ENCODE assay signal across 8 cellular contexts in genomic region chr14:89304972-89305703, GRCh38.
DNase-seq lines count a peak whose midpoint lies in the region; ATAC-seq and TF ChIP-seq lines count a peak whose summit lies in the region.

No MANE protein-coding gene starts in this region.

- H3K36me3 ChIP-seq in SU-DHL-6 (ENCODE audit: low read length) (no peaks in the 10 kb centered on the region), gastrocnemius medialis (no peaks in the 10 kb centered on the region)

- peaks cover 78 to 80% of the 10 kb centered on the region in 2 donors for H3K4me1 ChIP-seq in gastrocnemius medialis

- H3K27me3 Mint-ChIP-seq in CD4-positive, alpha-beta T cell: no peaks in the 10 kb centered on the region

- H3K27ac Mint-ChIP-seq in CD4-positive, alpha-beta T cell: peak overlapping the region; percentile 97

- peaks cover 65% of the 10 kb centered on the region for H3F3A ChIP-seq in SU-DHL-6 (ENCODE audit: insufficient read depth)

- DNase-seq in CD4-positive, alpha-beta T cell: no peak
- DNase-seq in fibroblast of villous mesenchyme (ENCODE audit: low read depth) (peak; percentile 91), gastrocnemius medialis (no peak), NCI-H2171 (lab: John Stamatoyannopoulos, UW) (no peak), left lobe of liver (ENCODE audit: low spot score) (no peak)

- no peaks in the 10 kb centered on the region for H3K9me3 ChIP-seq in CD4-positive, alpha-beta T cell (ENCODE audit: control insufficient read depth, low read length)
- H3K9me3 ChIP-seq in SU-DHL-6 (ENCODE audit: insufficient read depth, low read length) (no peaks in the 10 kb centered on the region), gastrocnemius medialis (no peaks in the 10 kb centered on the region)

- H3K4me1 Mint-ChIP-seq in CD4-positive, alpha-beta T cell (ENCODE audit: low read depth): peaks cover 67% of the 10 kb centered on the region

- peaks cover 26% of the 10 kb centered on the region for H3K36me3 Mint-ChIP-seq in CD4-positive, alpha-beta T cell (ENCODE audit: low read depth)

- H3K9me3 Mint-ChIP-seq in CD4-positive, alpha-beta T cell: no peaks in the 10 kb centered on the region

- intact Hi-C loops in CD4-positive, alpha-beta T cell (cut with DNase I, micrococcal nuclease): loop anchor here in 1 of 2 experiments (2.0 kb wide), 2 partner anchors 60 to 112 kb away; partner anchors contain the start of gene FOXN3
- intact Hi-C loops in gastrocnemius medialis (cut with DNase I; ENCODE audit: low total_unique reads): loop anchor here (1.0 to 5.0 kb wide), 4 partner anchors 37 to 119 kb away; partner anchors contain the start of gene FOXN3

- H3K9ac ChIP-seq in SU-DHL-6 (ENCODE audit: low read length): peak overlapping the region; percentile 64

- CTCF ChIA-PET in CD4-positive, alpha-beta T cell (lab: Charles Lee): no interaction called here

- H3K4me3 ChIP-seq in SU-DHL-6 (ENCODE audit: insufficient read depth, low read length, poor library complexity, severe bottlenecking) (peak overlapping the region; percentile 50), fibroblast of villous mesenchyme (ENCODE audit: low read depth, low read length) (no peak overlapping the region), gastrocnemius medialis (no peak overlapping the region)

- TF ChIP-seq POLR2A in gastrocnemius medialis (IDR thresholded peaks at IDR 0.05): no peak

- no peaks in the 10 kb centered on the region for H4K20me1 ChIP-seq in SU-DHL-6 (ENCODE audit: low read depth, low read length)

- no peak overlapping the region for H2AFZ ChIP-seq in SU-DHL-6 (ENCODE audit: low read depth, low read length, severe bottlenecking)

- no peaks in the 10 kb centered on the region for H3K9me2 ChIP-seq in SU-DHL-6 (replicated peaks; ENCODE audit: insufficient read depth, low read length)

- H3K4me2 ChIP-seq in SU-DHL-6 (ENCODE audit: low read depth, low read length, poor library complexity, severe bottlenecking): peak overlapping the region; percentile 96

- peak overlapping the region; percentile 39 for H3K4me3 Mint-ChIP-seq in CD4-positive, alpha-beta T cell

- H3K27ac ChIP-seq in CD4-positive, alpha-beta T cell (ENCODE audit: low read depth, low read length): peak overlapping the region; percentile 52
- peak overlapping the region; percentile 97 for H3K27ac ChIP-seq in SU-DHL-6 (ENCODE audit: low read depth, low read length)
- peak overlapping the region; percentile 90 to 95 (median 92) for H3K27ac ChIP-seq in gastrocnemius medialis

- peaks cover 68% of the 10 kb centered on the region for H3K79me2 ChIP-seq in SU-DHL-6 (ENCODE audit: insufficient read depth, low read length)

- peak; percentile 48 for ATAC-seq in CD4-positive, alpha-beta T cell (ENCODE audit: poor library complexity)
- peak; percentile 46 for ATAC-seq in GM19023 (IDR thresholded peaks at IDR 0.05; ENCODE audit: unreplicated experiment)
- peak; percentile 45 for ATAC-seq in HG03159 (IDR thresholded peaks at IDR 0.05; ENCODE audit: unreplicated experiment)
- peak in 1 of 2 donors; percentile 44 for ATAC-seq in gastrocnemius medialis
- no peak for ATAC-seq in left lobe of liver

- POLR2A ChIA-PET in CD4-positive, alpha-beta T cell (lab: Charles Lee): interaction anchor here (1.1 kb wide), 1 partner anchor 9 kb away, joined by 3 read pairs; no protein-coding TSS in a partner anchor

- no peak for TF ChIP-seq CTCF in CD4-positive, alpha-beta T cell (IDR thresholded peaks at IDR 0.05)
- TF ChIP-seq CTCF in SU-DHL-6 (IDR thresholded peaks at IDR 0.05; ENCODE audit: insufficient read depth, low read length, poor library complexity, severe bottlenecking) (no peak), fibroblast of villous mesenchyme (IDR thresholded peaks at IDR 0.05; ENCODE audit: insufficient read depth, low read depth, low read length) (no peak), gastrocnemius medialis (IDR thresholded peaks at IDR 0.05 in 4 of 5, conservative IDR thresholded peaks at IDR 0.05 in 1 of 5) (peak in 2 of 5 experiments; percentile 14 to 18)

- in situ Hi-C loops in gastrocnemius medialis (cut with MboI; ENCODE audit: low sequenced_read_pairs in 4 of 4): no loop called here

- H3K27me3 ChIP-seq in CD4-positive, alpha-beta T cell (ENCODE audit: control insufficient read depth, insufficient read depth, low read length): no peaks in the 10 kb centered on the region
- H3K27me3 ChIP-seq in SU-DHL-6 (ENCODE audit: low read length): no peaks in the 10 kb centered on the region
- H3K27me3 ChIP-seq in gastrocnemius medialis: no peaks in the 10 kb centered on the region
